ENCODE assay signal across 8 cellular contexts in genomic region chr9:34072868-34073590, GRCh38. TPM values are rescaled to one million over a fixed set of nuclear protein-coding genes. Genes with fewer than 3 reads are reported as not detected.
DNase-seq lines count a peak whose midpoint lies in the region; ATAC-seq, FAIRE-seq and TF ChIP-seq lines count a peak whose summit lies in the region.

No MANE protein-coding gene starts in this region.

- H3K27me3 ChIP-seq in skeletal muscle tissue (ENCODE audit: control insufficient read depth in 3 of 3, insufficient read depth in 3 of 3, low read length in 3 of 3), result no peaks in the 10 kb centered on the region

- peak overlapping the region; percentile 92 for H3K27ac ChIP-seq in skeletal muscle tissue (ENCODE audit: low read depth, low read length)

- DNase-seq in H54 (ENCODE audit: insufficient read length, low spot score) (peak; percentile 34), RKO (ENCODE audit: low spot score) (peak; percentile 32), left cardiac atrium (no peak), NOMO-1 (lab: John Stamatoyannopoulos, UW; ENCODE audit: unreplicated experiment in 2 of 2) (no peak), T1000 (lab: John Stamatoyannopoulos, UW) (no peak), GDM1 (lab: John Stamatoyannopoulos, UW) (no peak)

- ATAC-seq in left cardiac atrium, result peak; percentile 34 to 93
- ATAC-seq in GM21381 (IDR thresholded peaks at IDR 0.05; ENCODE audit: unreplicated experiment), result no peak

- H3K4me1 ChIP-seq in skeletal muscle tissue (ENCODE audit: control insufficient read depth in 3 of 3, insufficient read depth in 3 of 3, low read length in 3 of 3), result peaks cover 14 to 28% (median 19%) of the 10 kb centered on the region in 3 donors

- FAIRE-seq in H54 (lab: Jason Lieb, UNC), result peak; percentile 53

- H3K9ac ChIP-seq in skeletal muscle tissue (ENCODE audit: low read depth in 1 of 3, low read length in 3 of 3), result peak overlapping the region; percentile 23 to 68 (median 54)

- no peaks in the 10 kb centered on the region for H3K36me3 ChIP-seq in skeletal muscle tissue (ENCODE audit: control insufficient read depth in 3 of 3, insufficient read depth in 3 of 3, low read length in 3 of 3)

- H3K4me3 ChIP-seq in skeletal muscle tissue (ENCODE audit: low read length in 3 of 3), result peak overlapping the region in 1 of 3 donors; percentile 14

- no peak for TF ChIP-seq POLR2A in H54 (IDR thresholded peaks at IDR 0.05; ENCODE audit: low read depth, low read length)

- intact Hi-C loops in left cardiac atrium (cut with DNase I), result loop anchor here (5.0 to 10.0 kb wide), 2 partner anchors 61 to 148 kb away; no protein-coding TSS in a partner anchor

- H3K9me3 ChIP-seq in skeletal muscle tissue (ENCODE audit: control insufficient read depth in 3 of 3, low read length in 3 of 3), result no peaks in the 10 kb centered on the region

RNA-seq across cellular contexts. Expression of gene UBAP2, which starts 24.3 kb away (rescaled TPM):
- 10 to 100 TPM; 21.7 to 23.0 TPM for total RNA-seq in left cardiac atrium
- 121 TPM for total RNA-seq in skeletal muscle tissue

RNA-seq across cellular contexts. Expression of gene DCAF12, which starts 53.5 kb away (rescaled TPM):
- total RNA-seq in left cardiac atrium, result 10 to 100 TPM; 16.1 to 20.2 TPM
- total RNA-seq in skeletal muscle tissue, result 36.5 TPM

Comparison
In these comparisons a context has a peak if more than half of its experiments do, and no peak if none do; other contexts are left out.
1. DNase-seq: peak in H54 (single experiment) and RKO (single experiment); none in left cardiac atrium (single experiment), NOMO-1 (0 of 2), T1000 (single experiment) and GDM1 (single experiment).